ENCODE assay signal across 15 cellular contexts in the genomic region with DNA sequence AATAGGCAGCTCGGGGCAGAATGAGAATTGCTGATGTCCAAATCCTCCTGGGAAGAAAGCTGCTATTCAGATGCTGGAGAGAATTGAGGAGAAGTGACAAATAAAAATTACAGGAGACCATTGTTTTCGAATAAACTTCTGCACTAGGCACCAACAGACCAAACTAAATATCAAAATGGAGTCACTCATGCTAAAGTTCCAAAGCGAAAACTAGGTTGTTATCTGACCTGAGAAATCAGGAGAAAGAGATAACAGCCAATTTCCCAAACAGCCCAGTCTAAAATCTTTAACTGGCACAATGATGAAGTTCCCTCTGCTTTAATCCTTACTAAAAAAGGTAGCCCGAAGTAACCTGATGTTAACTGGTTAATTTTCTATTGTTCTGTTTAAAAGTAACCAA.
DNase-seq lines count a peak whose midpoint lies in the region; ATAC-seq and TF ChIP-seq lines count a peak whose summit lies in the region.
"Had no signal": no experiment of that assay in that cellular context is flagged by ENCODE, and none has a peak within 500 bp of the region (broad histone marks: within the 10 kb centered on the region; RNA-seq: fewer than 3 reads in every experiment).

No MANE protein-coding gene starts in this region.

- H3K4me3 Mint-ChIP-seq in CD14-positive monocyte: no peak overlapping the region
- no peak overlapping the region for H3K4me3 Mint-ChIP-seq in T-helper 17 cell
- no peak overlapping the region for H3K4me3 Mint-ChIP-seq in endodermal cell
- H3K4me3 Mint-ChIP-seq in stimulated activated memory B cell treated with anti-CD40 and anti-IgM and Interleukin-4, amounts not matched to agents 10 μg/mL and 1 μg/mL and 100 μg/mL, for 72 hours: no peak overlapping the region
- no peak overlapping the region for H3K4me3 Mint-ChIP-seq in CD8-positive, alpha-beta memory T cell

- POLR2A ChIA-PET in CD8-positive, alpha-beta memory T cell (lab: Charles Lee): no interaction called here

- intact Hi-C loops in CD14-positive monocyte (cut with micrococcal nuclease): loop anchor here in 1 of 2 donors (10.0 kb wide), 1 partner anchor 115 kb away; no protein-coding TSS in a partner anchor

- 92 to 100% methylated on average over 2 to 4 of the region's 4 CpGs for WGBS in endodermal cell (ENCODE audit: insufficient coverage in 1 of 2, insufficient read length in 1 of 2), 2 experiments

- H3K9me3 ChIP-seq in T-helper 17 cell (ENCODE audit: control insufficient read depth, low read length, poor library complexity, severe bottlenecking) (no peaks in the 10 kb centered on the region), endodermal cell (ENCODE audit: control insufficient read depth, low read length) (no peaks in the 10 kb centered on the region), BE2C (no peaks in the 10 kb centered on the region)
- H3K9me3 ChIP-seq in CD8-positive, alpha-beta memory T cell (ENCODE audit: low read length): no peaks in the 10 kb centered on the region

- no peak for ATAC-seq in T-helper 17 cell
- ATAC-seq in stimulated activated memory B cell treated with anti-CD40 and anti-IgM and Interleukin-4, amounts not matched to agents 10 μg/mL and 1 μg/mL and 100 μg/mL, for 72 hours: no peak
- no peak for ATAC-seq in HG02759 (IDR thresholded peaks at IDR 0.05; ENCODE audit: unreplicated experiment)

- H3K9me3 Mint-ChIP-seq in CD14-positive monocyte (no peaks in the 10 kb centered on the region), endodermal cell (no peaks in the 10 kb centered on the region)
- peaks cover 3% of the 10 kb centered on the region for H3K9me3 Mint-ChIP-seq in stimulated activated memory B cell treated with anti-CD40 and anti-IgM and Interleukin-4, amounts not matched to agents 10 μg/mL and 1 μg/mL and 100 μg/mL, for 72 hours
- H3K9me3 Mint-ChIP-seq in CD8-positive, alpha-beta memory T cell: no peaks in the 10 kb centered on the region

- CTCF ChIA-PET in CD8-positive, alpha-beta memory T cell (lab: Charles Lee): no interaction called here

- H3K36me3 Mint-ChIP-seq in CD14-positive monocyte (peaks cover 46 to 58% of the 10 kb centered on the region in 2 donors), T-helper 17 cell (ENCODE audit: low read depth) (peaks cover 12% of the 10 kb centered on the region), endodermal cell (ENCODE audit: low read depth) (peaks cover 30% of the 10 kb centered on the region)
- H3K36me3 Mint-ChIP-seq in stimulated activated memory B cell treated with anti-CD40 and anti-IgM and Interleukin-4, amounts not matched to agents 10 μg/mL and 1 μg/mL and 100 μg/mL, for 72 hours: peaks cover 36% of the 10 kb centered on the region
- peaks cover 21 to 65% (median 31%) of the 10 kb centered on the region in 3 donors for H3K36me3 Mint-ChIP-seq in CD8-positive, alpha-beta memory T cell

- DNase-seq in CD14-positive monocyte (ENCODE audit: low spot score) (no peak), T-helper 17 cell (no peak), endodermal cell (no peak), NCI-H510A treated with DMSO at 0.1 percent for 48 hours (lab: John Stamatoyannopoulos, UW) (no peak), BE2C (no peak)
- no peak for DNase-seq in CD8-positive, alpha-beta memory T cell
- DNase-seq: ACHN, DMS53, GF-D8, GM23248, H7, IMR-90 had no signal

- H3K27me3 ChIP-seq in endodermal cell (ENCODE audit: control insufficient read depth, insufficient read depth, low read length, poor library complexity, severe bottlenecking) (no peaks in the 10 kb centered on the region), BE2C (no peaks in the 10 kb centered on the region)
- H3K27me3 ChIP-seq in CD8-positive, alpha-beta memory T cell (ENCODE audit: insufficient read depth, low read length, poor library complexity, severe bottlenecking): no peaks in the 10 kb centered on the region

- H3K4me3 ChIP-seq in endodermal cell (ENCODE audit: low read length) (no peak overlapping the region), BE2C (ENCODE audit: low read depth, low read length) (no peak overlapping the region)
- H3K4me3 ChIP-seq in CD8-positive, alpha-beta memory T cell (ENCODE audit: low read length): no peak overlapping the region
- H3K4me3 ChIP-seq: GM23248 had no signal

- TF ChIP-seq CTCF in CD14-positive monocyte (IDR thresholded peaks at IDR 0.05): no peak
- TF ChIP-seq CTCF in endodermal cell (conservative IDR thresholded peaks at IDR 0.05): no peak
- TF ChIP-seq CTCF in BE2C (IDR thresholded peaks at IDR 0.05; ENCODE audit: low read depth, low read length): no peak

- H3K27me3 Mint-ChIP-seq in CD14-positive monocyte (ENCODE audit: low read depth in 3 of 3) (no peaks in the 10 kb centered on the region), T-helper 17 cell (no peaks in the 10 kb centered on the region), endodermal cell (ENCODE audit: insufficient read depth) (no peaks in the 10 kb centered on the region)
- H3K27me3 Mint-ChIP-seq in stimulated activated memory B cell treated with anti-CD40 and anti-IgM and Interleukin-4, amounts not matched to agents 10 μg/mL and 1 μg/mL and 100 μg/mL, for 72 hours: no peaks in the 10 kb centered on the region
- no peaks in the 10 kb centered on the region for H3K27me3 Mint-ChIP-seq in CD8-positive, alpha-beta memory T cell

- H3K27ac ChIP-seq in endodermal cell (ENCODE audit: low read depth, low read length): no peak overlapping the region
- no peak overlapping the region for H3K27ac ChIP-seq in CD8-positive, alpha-beta memory T cell (ENCODE audit: low read depth, low read length)
- H3K27ac ChIP-seq: C4-2B, GM23248 had no signal

- H3K9ac ChIP-seq in endodermal cell (ENCODE audit: extremely low read depth, low read length, poor library complexity, severe bottlenecking): no peak overlapping the region
- H3K9ac ChIP-seq: GM23248 had no signal

- H3K4me1 Mint-ChIP-seq in CD14-positive monocyte: peaks cover 30% of the 10 kb centered on the region
- peaks cover 18% of the 10 kb centered on the region for H3K4me1 Mint-ChIP-seq in T-helper 17 cell
- H3K4me1 Mint-ChIP-seq in endodermal cell: peaks cover 37% of the 10 kb centered on the region
- H3K4me1 Mint-ChIP-seq in stimulated activated memory B cell treated with anti-CD40 and anti-IgM and Interleukin-4, amounts not matched to agents 10 μg/mL and 1 μg/mL and 100 μg/mL, for 72 hours: peaks cover 28% of the 10 kb centered on the region
- peaks cover 57 to 70% (median 66%) of the 10 kb centered on the region in 3 donors for H3K4me1 Mint-ChIP-seq in CD8-positive, alpha-beta memory T cell

- peaks cover 7% of the 10 kb centered on the region for H3K4me1 ChIP-seq in endodermal cell (ENCODE audit: control insufficient read depth, insufficient read depth, low read length)
- H3K4me1 ChIP-seq in BE2C: no peaks in the 10 kb centered on the region; the same call in none of the 2 replicates
- peaks cover 17% of the 10 kb centered on the region for H3K4me1 ChIP-seq in CD8-positive, alpha-beta memory T cell (ENCODE audit: insufficient read depth, low read length)

- H3K27ac Mint-ChIP-seq in CD14-positive monocyte (peak overlapping the region in 6 of 7 donors; percentile 22 to 94 (median 92)), T-helper 17 cell (peak overlapping the region; percentile 39), endodermal cell (peak overlapping the region; percentile 67)
- peak overlapping the region; percentile 77 for H3K27ac Mint-ChIP-seq in stimulated activated memory B cell treated with anti-CD40 and anti-IgM and Interleukin-4, amounts not matched to agents 10 μg/mL and 1 μg/mL and 100 μg/mL, for 72 hours
- H3K27ac Mint-ChIP-seq in CD8-positive, alpha-beta memory T cell: peak overlapping the region in 1 of 8 donors; percentile 57

- H3K36me3 ChIP-seq in endodermal cell (ENCODE audit: control insufficient read depth, insufficient read depth, low read length) (peaks cover 32% of the 10 kb centered on the region), BE2C (peaks cover 19% of the 10 kb centered on the region)
- peaks cover 13% of the 10 kb centered on the region for H3K36me3 ChIP-seq in CD8-positive, alpha-beta memory T cell (ENCODE audit: insufficient read depth, low read length)
